26 cellular contexts compared by ENCODE assay signal in the genomic region with DNA sequence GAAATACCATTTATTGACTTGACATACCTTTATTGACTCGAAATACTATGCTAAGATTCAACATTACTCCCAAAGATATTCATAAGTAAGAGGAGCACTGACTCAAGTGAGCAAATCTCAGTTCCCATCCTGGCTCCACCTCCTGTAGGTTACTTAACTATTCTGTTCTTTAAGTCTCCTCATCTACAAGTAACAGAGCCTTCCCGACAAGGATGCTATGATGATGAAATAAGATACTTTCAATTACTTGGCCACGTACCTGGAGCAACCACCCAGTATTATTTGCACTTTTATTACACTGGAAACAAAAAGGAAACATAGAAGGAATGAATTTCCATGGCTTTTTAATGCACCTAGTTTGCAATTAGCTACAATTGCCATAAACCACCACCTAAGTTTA. TPM values are rescaled to one million over a fixed set of nuclear protein-coding genes. Genes with fewer than 3 reads are reported as not detected.
DNase-seq lines count a peak whose midpoint lies in the region; ATAC-seq, FAIRE-seq and TF ChIP-seq lines count a peak whose summit lies in the region.
"Had no signal": no experiment of that assay in that cellular context is flagged by ENCODE, and none has a peak within 500 bp of the region (broad histone marks: within the 10 kb centered on the region; RNA-seq: fewer than 3 reads in every experiment).

No MANE protein-coding gene starts in this region.

- H3K9me3 ChIP-seq in A549: no peaks in the 10 kb centered on the region
- no peaks in the 10 kb centered on the region for H3K9me3 ChIP-seq in CD8-positive, alpha-beta memory T cell (ENCODE audit: low read length)
- no peaks in the 10 kb centered on the region for H3K9me3 ChIP-seq in naive thymus-derived CD4-positive, alpha-beta T cell (ENCODE audit: control insufficient read depth in 2 of 3, low read length in 3 of 3)
- H3K9me3 ChIP-seq: colonic mucosa, mucosa of descending colon, prostate gland had no signal

- ATAC-seq in A549: no peak
- no peak for ATAC-seq in activated T-helper 17 cell treated with anti-CD3 and anti-CD28 coated beads, Interleukin-2, amount 50 U/mL, for 72 hours (replicated peaks)
- no peak for ATAC-seq in naive thymus-derived CD4-positive, alpha-beta T cell
- ATAC-seq in HG03469 (IDR thresholded peaks at IDR 0.05; ENCODE audit: unreplicated experiment): no peak
- no peak for ATAC-seq in stimulated activated naive CD8-positive, alpha-beta T cell treated with anti-CD3 and anti-CD28 coated beads, Interleukin-15, Interleukin-2, amounts not matched to agents 100 U/mL and 50 U/mL, for 24 hours
- ATAC-seq: mucosa of descending colon had no signal

- DNase-seq in A549 (ENCODE audit: low read depth in 1 of 2, low spot score in 1 of 2) (no peak), EL (no peak)
- DNase-seq in CD8-positive, alpha-beta memory T cell: no peak
- no peak for DNase-seq in naive thymus-derived CD4-positive, alpha-beta T cell
- DNase-seq in stimulated activated naive CD8-positive, alpha-beta T cell treated with anti-CD3 and anti-CD28 coated beads, Interleukin-15, Interleukin-2, amounts not matched to agents 100 U/mL and 50 U/mL, for 24 hours: no peak
- DNase-seq: activated naive CD4-positive, alpha-beta T cell; activated T-cell treated with anti-CD3 and anti-CD28 coated beads, Interleukin-2, amount 50 U/mL, for 1 hour; amygdala; colonic mucosa; DMS 273 treated with DMSO at 0.1 percent for 48 hours; HCEC 1CT; islet precursor cell; mucosa of descending colon; NCI-H1417 treated with DMSO at 0.1 percent for 48 hours; NCI-H2107; NCI-H524 treated with DMSO at 0.1 percent for 48 hours; RPMI8226; small intestine; stimulated activated CD4-positive, alpha-beta T cell treated with anti-CD3 and anti-CD28 coated beads, Interleukin-2, amount 100 ng/mL, for 24 hours; substantia nigra; T-helper 1 cell had no signal

- H3K27ac Mint-ChIP-seq in CD8-positive, alpha-beta memory T cell: peak overlapping the region in 5 of 8 donors; percentile 18 to 70 (median 36)
- no peak overlapping the region for H3K27ac Mint-ChIP-seq in activated T-helper 17 cell treated with anti-CD3 and anti-CD28 coated beads, Interleukin-2, amount 50 U/mL, for 72 hours
- H3K27ac Mint-ChIP-seq in naive thymus-derived CD4-positive, alpha-beta T cell: peak overlapping the region in 6 of 9 donors; percentile 13 to 68 (median 50)

- H3K4me1 Mint-ChIP-seq in CD8-positive, alpha-beta memory T cell: peaks cover 69 to 98% (median 92%) of the 10 kb centered on the region in 3 donors
- peaks cover 52% of the 10 kb centered on the region for H3K4me1 Mint-ChIP-seq in activated T-helper 17 cell treated with anti-CD3 and anti-CD28 coated beads, Interleukin-2, amount 50 U/mL, for 72 hours
- H3K4me1 Mint-ChIP-seq in naive thymus-derived CD4-positive, alpha-beta T cell: peaks cover 66 to 100% (median 94%) of the 10 kb centered on the region in 7 donors

- WGBS in A549 (ENCODE audit: missing lambda C conversion rate): 82% methylated on average over 3 of the region's 3 CpGs

- H3K4me2 ChIP-seq in A549: peak overlapping the region; percentile 9; the same call in 2 of the 3 replicates

- intact Hi-C loops in naive thymus-derived CD4-positive, alpha-beta T cell (cut with micrococcal nuclease): loop anchor here (1.0 to 5.0 kb wide), 4 partner anchors 7 to 55 kb away; no protein-coding TSS in a partner anchor

- H3K9me3 Mint-ChIP-seq in CD8-positive, alpha-beta memory T cell: no peaks in the 10 kb centered on the region
- no peaks in the 10 kb centered on the region for H3K9me3 Mint-ChIP-seq in activated T-helper 17 cell treated with anti-CD3 and anti-CD28 coated beads, Interleukin-2, amount 50 U/mL, for 72 hours
- H3K9me3 Mint-ChIP-seq in naive thymus-derived CD4-positive, alpha-beta T cell: peaks cover 0 to 1% (median 0%) of the 10 kb centered on the region in 11 donors

- TF ChIP-seq RAD21 in A549 (conservative IDR thresholded peaks at IDR 0.05 in 1 of 2, IDR thresholded peaks at IDR 0.05 in 1 of 2): no peak

- peaks cover 0 to 31% (median 4%) of the 10 kb centered on the region in 3 donors for H3K36me3 Mint-ChIP-seq in CD8-positive, alpha-beta memory T cell
- H3K36me3 Mint-ChIP-seq in activated T-helper 17 cell treated with anti-CD3 and anti-CD28 coated beads, Interleukin-2, amount 50 U/mL, for 72 hours (ENCODE audit: low read depth): peaks cover 32% of the 10 kb centered on the region
- H3K36me3 Mint-ChIP-seq in naive thymus-derived CD4-positive, alpha-beta T cell: peaks cover 0 to 29% (median 12%) of the 10 kb centered on the region in 5 donors

- no peaks in the 10 kb centered on the region for H3K36me3 ChIP-seq in CD8-positive, alpha-beta memory T cell (ENCODE audit: insufficient read depth, low read length)
- peaks cover 0 to 3% (median 2%) of the 10 kb centered on the region in 3 experiments for H3K36me3 ChIP-seq in naive thymus-derived CD4-positive, alpha-beta T cell (ENCODE audit: control insufficient read depth in 2 of 3, insufficient read depth in 3 of 3, low read length in 3 of 3)
- H3K36me3 ChIP-seq: prostate gland had no signal

- no peaks in the 10 kb centered on the region for H3K27me3 ChIP-seq in CD8-positive, alpha-beta memory T cell (ENCODE audit: insufficient read depth, low read length, poor library complexity, severe bottlenecking)
- no peaks in the 10 kb centered on the region for H3K27me3 ChIP-seq in naive thymus-derived CD4-positive, alpha-beta T cell (ENCODE audit: control insufficient read depth in 2 of 2, insufficient read depth in 2 of 2, low read length in 2 of 2)
- H3K27me3 ChIP-seq: colonic mucosa had no signal

- no peaks in the 10 kb centered on the region for H3K27me3 Mint-ChIP-seq in CD8-positive, alpha-beta memory T cell
- no peaks in the 10 kb centered on the region for H3K27me3 Mint-ChIP-seq in activated T-helper 17 cell treated with anti-CD3 and anti-CD28 coated beads, Interleukin-2, amount 50 U/mL, for 72 hours
- H3K27me3 Mint-ChIP-seq in naive thymus-derived CD4-positive, alpha-beta T cell: no peaks in the 10 kb centered on the region

- no peak for TF ChIP-seq EP300 in A549 (IDR thresholded peaks at IDR 0.05)

- FAIRE-seq in A549 (lab: Jason Lieb, UNC): peak; percentile 81
- FAIRE-seq: bronchial epithelial cell, small intestine had no signal

- no peak for TF ChIP-seq POLR2A in A549 (IDR thresholded peaks at IDR 0.05; ENCODE audit: low read length)

- H3K4me3 Mint-ChIP-seq in CD8-positive, alpha-beta memory T cell: peak overlapping the region in 5 of 7 donors; percentile 2 to 76 (median 17)
- H3K4me3 Mint-ChIP-seq in activated T-helper 17 cell treated with anti-CD3 and anti-CD28 coated beads, Interleukin-2, amount 50 U/mL, for 72 hours: peak overlapping the region; percentile 15
- peak overlapping the region in 9 of 10 donors; percentile 12 to 98 (median 48) for H3K4me3 Mint-ChIP-seq in naive thymus-derived CD4-positive, alpha-beta T cell

- H3K4me3 ChIP-seq in A549: no peak overlapping the region
- H3K4me3 ChIP-seq in CD8-positive, alpha-beta memory T cell (ENCODE audit: low read length): no peak overlapping the region
- H3K4me3 ChIP-seq in naive thymus-derived CD4-positive, alpha-beta T cell (ENCODE audit: low read length): no peak overlapping the region
- H3K4me3 ChIP-seq: colonic mucosa, mucosa of descending colon, prostate gland had no signal

- H3K27ac ChIP-seq in A549: no peak overlapping the region
- no peak overlapping the region for H3K27ac ChIP-seq in CD8-positive, alpha-beta memory T cell (ENCODE audit: low read depth, low read length)
- no peak overlapping the region for H3K27ac ChIP-seq in naive thymus-derived CD4-positive, alpha-beta T cell (ENCODE audit: low read depth, low read length)
- H3K27ac ChIP-seq: C4-2B, colonic mucosa, prostate gland had no signal

- CTCF ChIA-PET in A549 (lab: Yijun Ruan, JAX): interaction anchor here (0.9 to 19.7 kb wide), 9 partner anchors 10 to 133 kb away, joined by 3 to 205 read pairs (median 9); a partner anchor contains a TSS
- CTCF ChIA-PET in CD8-positive, alpha-beta memory T cell (lab: Charles Lee): interaction anchor here (2.2 to 2.7 kb wide), 2 partner anchors 9 to 16 kb away, joined by 8 to 10 read pairs; a partner anchor contains a TSS
- CTCF ChIA-PET in naive thymus-derived CD4-positive, alpha-beta T cell (lab: Charles Lee): interaction anchor here (2.4 kb wide), 1 partner anchor 36 kb away, joined by 7 read pairs; no protein-coding TSS in a partner anchor

- TF ChIP-seq CTCF in A549 (IDR thresholded peaks at IDR 0.05): no peak

- peaks cover 51% of the 10 kb centered on the region for H3K4me1 ChIP-seq in A549
- peaks cover 78% of the 10 kb centered on the region for H3K4me1 ChIP-seq in CD8-positive, alpha-beta memory T cell (ENCODE audit: insufficient read depth, low read length)
- H3K4me1 ChIP-seq in naive thymus-derived CD4-positive, alpha-beta T cell (ENCODE audit: control insufficient read depth in 2 of 2, insufficient read depth in 2 of 2, low read length in 2 of 2): peaks cover 71 to 72% of the 10 kb centered on the region in 2 donors
- H3K4me1 ChIP-seq: colonic mucosa had no signal

- POLR2A ChIA-PET in A549 (lab: Yijun Ruan, JAX): no interaction called here
- POLR2A ChIA-PET in CD8-positive, alpha-beta memory T cell (lab: Charles Lee): interaction anchor here (1.2 kb wide), 1 partner anchor 16 kb away, joined by 3 read pairs; a partner anchor contains a TSS
- POLR2A ChIA-PET in naive thymus-derived CD4-positive, alpha-beta T cell (lab: Charles Lee): interaction anchor here (1.2 to 1.3 kb wide), 2 partner anchors 8 to 16 kb away, joined by 3 to 5 read pairs; a partner anchor contains a TSS

TF ChIP-seq in A549, 52 proteins besides CTCF, POLR2A, EP300 and RAD21 (continues in another document):
- TF ChIP-seq ESRRA (IDR thresholded peaks at IDR 0.05; ENCODE audit: borderline replicate concordance, low read length) (no peak), ZFP36 (IDR thresholded peaks at IDR 0.05; ENCODE audit: borderline replicate concordance, partially characterized antibody) (no peak), POLR2AphosphoS2 (conservative IDR thresholded peaks at IDR 0.05; ENCODE audit: low read length) (no peak), KDM1A (IDR thresholded peaks at IDR 0.05; ENCODE audit: low read depth) (no peak), CHD2 (IDR thresholded peaks at IDR 0.05; ENCODE audit: low read length, partially characterized antibody) (no peak), HEYL (CRISPR knock-in tag; IDR thresholded peaks at IDR 0.05) (no peak), FOSB (CRISPR knock-in tag; IDR thresholded peaks at IDR 0.05) (no peak)

RNA-seq across cellular contexts. Expression of a gene that starts 16.3 kb away (rescaled TPM):
- polyA plus RNA-seq in A549 (2011; rRNA removed): 27.9 and 52.4 TPM in 2 replicates
- polyA plus RNA-seq in A549 (2012; cell fraction: cytosol; rRNA removed): 8.6 and 10.8 TPM in 2 replicates
- 28.6 and 58.2 TPM in 2 replicates for polyA plus RNA-seq in A549 (2012; cell fraction: nucleus; rRNA removed)
- polyA plus RNA-seq in A549 (2017; fragmentation: RNase III; extraction: RNeasy Plus Mini Kit Qiagen cat#74134 plus additional on column Dnase treatment): 21.4 to 26.0 TPM (median 22.6 TPM) in 3 replicates
- 164 and 170 TPM in 2 replicates for polyA minus RNA-seq in A549 (2011; rRNA and poly(A)+ RNA removed)
- total RNA-seq in CD8-positive, alpha-beta memory T cell: 10 to 100 TPM; 69.2 to 70.7 TPM
- 20.9 TPM for polyA plus RNA-seq in CD8-positive, alpha-beta memory T cell
- total RNA-seq in activated T-helper 17 cell treated with anti-CD3 and anti-CD28 coated beads, Interleukin-2, amount 50 U/mL, for 72 hours: 100 to 1,000 TPM in 1 of 2 donors, 10 to 100 TPM in 1; 83.6 to 170 TPM
- 100 to 1,000 TPM; 121 to 230 (median 202) TPM for total RNA-seq in naive thymus-derived CD4-positive, alpha-beta T cell
- polyA plus RNA-seq in naive thymus-derived CD4-positive, alpha-beta T cell: 10 to 100 TPM; 17.4 to 24.0 TPM
